ENCODE assay signal across 10 cellular contexts in the genomic region with DNA sequence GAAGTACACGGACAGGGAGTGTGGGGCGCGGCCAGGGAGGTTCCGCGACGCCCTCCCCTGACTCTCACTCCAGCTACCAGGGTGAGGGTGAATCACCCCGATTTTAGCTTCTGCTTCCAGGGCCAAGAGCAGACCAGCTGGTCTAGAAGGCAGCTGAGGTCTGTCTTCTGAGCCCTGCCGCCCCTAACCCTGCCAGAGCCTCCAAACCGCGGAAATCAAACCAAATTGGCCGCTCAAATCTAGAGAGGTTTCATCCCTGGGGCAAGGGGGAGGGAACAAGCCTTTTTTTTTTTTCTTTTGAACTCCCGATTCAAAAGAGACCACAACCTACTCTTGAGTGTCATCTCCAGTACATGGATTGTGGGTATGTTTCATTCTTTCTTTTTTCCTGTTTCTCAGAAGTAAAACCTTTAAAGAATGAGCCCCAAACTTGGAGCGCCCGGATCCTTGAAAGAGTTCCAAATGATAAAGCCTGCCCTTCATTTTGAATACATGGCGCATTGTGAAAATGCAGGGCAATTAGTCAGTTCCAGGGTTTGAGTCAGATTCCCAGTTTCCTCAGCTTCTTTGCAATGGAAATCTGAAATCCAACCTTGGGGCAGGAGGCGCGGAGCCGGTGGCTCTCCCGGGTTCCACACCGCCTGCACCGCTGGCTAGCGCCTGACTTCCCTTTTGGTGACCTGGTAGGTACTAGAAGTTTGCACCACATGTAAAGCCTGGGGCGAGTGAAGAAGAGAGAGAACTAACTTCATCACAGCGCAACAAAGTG. TPM values are rescaled to one million over a fixed set of nuclear protein-coding genes. Genes with fewer than 3 reads are reported as not detected.
DNase-seq lines count a peak whose midpoint lies in the region; ATAC-seq, FAIRE-seq and TF ChIP-seq lines count a peak whose summit lies in the region.
"Had no signal": no experiment of that assay in that cellular context is flagged by ENCODE, and none has a peak within 500 bp of the region (broad histone marks: within the 10 kb centered on the region; RNA-seq: fewer than 3 reads in every experiment).

No MANE protein-coding gene starts in this region.

- peaks cover 4% of the 10 kb centered on the region; the same call in 1 of the 2 replicates for H3K23me2 ChIP-seq in H1 (ENCODE audit: low read depth, low read length)

- no peak overlapping the region for H2AFZ ChIP-seq in H1 (ENCODE audit: low read length)
- H2AFZ ChIP-seq in PC-3 (ENCODE audit: low read length) = no peak overlapping the region

- intact Hi-C loops in lower lobe of right lung (cut with DNase I) = no loop called here
- intact Hi-C loops in PC-3 (cut with micrococcal nuclease) = no loop called here

- no peak for FAIRE-seq in H1 (lab: Jason Lieb, UNC)
- FAIRE-seq: urothelium cell line had no signal

- H3K4ac ChIP-seq in H1 (replicated peaks; ENCODE audit: insufficient read length, low read depth, low read length) = no peak overlapping the region

- peaks cover 12% of the 10 kb centered on the region for H3K4me1 Mint-ChIP-seq in activated naive CD8-positive, alpha-beta T cell (ENCODE audit: low read depth)
- H3K4me1 Mint-ChIP-seq in activated naive CD8-positive, alpha-beta T cell treated with anti-CD3 and anti-CD28 coated beads for 36 hours = peaks cover 3% of the 10 kb centered on the region

- H3K27ac ChIP-seq in H1 (ENCODE audit: low read depth, low read length) = no peak overlapping the region
- peak overlapping the region; percentile 53 for H3K27ac ChIP-seq in lower lobe of right lung
- H3K27ac ChIP-seq in upper lobe of left lung = peak overlapping the region; percentile 57 to 98 (median 73)
- no peak overlapping the region for H3K27ac ChIP-seq in PC-3 (ENCODE audit: low read length)

- H3K79me1 ChIP-seq in H1 (ENCODE audit: low read depth, low read length) = 0 out of 2 replicates have a peak, but pooled peaks cover 2% of the 10 kb centered on the region

- no peak for DNase-seq in activated naive CD8-positive, alpha-beta T cell treated with anti-CD3 and anti-CD28 coated beads for 36 hours
- DNase-seq in H1 (ENCODE audit: low read depth in 1 of 2, low spot score in 2 of 2) = peak in 1 of 2 experiments; percentile 58
- no peak for DNase-seq in lower lobe of right lung
- DNase-seq in upper lobe of left lung = peak in 1 of 2 donors; percentile 67
- no peak for DNase-seq in PC-3
- no peak for DNase-seq in NCI-H748 treated with DMSO at 0.1 percent for 48 hours (lab: John Stamatoyannopoulos, UW)
- DNase-seq in stimulated activated naive CD4-positive, alpha-beta T cell (lab: John Stamatoyannopoulos, UW) = no peak

- H3K27me3 Mint-ChIP-seq in activated naive CD8-positive, alpha-beta T cell = peaks cover 38% of the 10 kb centered on the region
- peaks cover 93% of the 10 kb centered on the region for H3K27me3 Mint-ChIP-seq in activated naive CD8-positive, alpha-beta T cell treated with anti-CD3 and anti-CD28 coated beads for 36 hours

- no peak overlapping the region; the same call in 1 of the 2 replicates for H4K8ac ChIP-seq in H1 (ENCODE audit: extremely low read depth, insufficient read depth, low read length)

- H3K9ac ChIP-seq in H1 (replicated peaks in 1 of 4; ENCODE audit: extremely low read depth in 1 of 4, low read depth in 3 of 4, low read length in 3 of 4) (no peak overlapping the region), PC-3 (ENCODE audit: low read length) (no peak overlapping the region)

- TF ChIP-seq RAD21 in H1 (IDR thresholded peaks at IDR 0.05 in 1 of 2, conservative IDR thresholded peaks at IDR 0.05 in 1 of 2; ENCODE audit: low read depth in 2 of 2, low read length in 2 of 2) = no peak

- H3K18ac ChIP-seq in H1 (ENCODE audit: extremely low read depth, low read length) = no peak overlapping the region

- CTCF ChIA-PET in H1 (lab: Charles Lee; ENCODE audit: partially characterized antibody) (interaction anchor here (0.6 to 1.7 kb wide), 6 partner anchors 9 to 119 kb away, joined by 3 to 7 read pairs (median 3); no protein-coding TSS in a partner anchor), PC-3 (lab: Charles Lee) (no interaction called here)

- H4K20me1 ChIP-seq in H1 (replicated peaks in 1 of 2; ENCODE audit: control insufficient read depth in 1 of 2, insufficient read depth in 2 of 2, low read length in 2 of 2) = peaks cover 14 to 26% of the 10 kb centered on the region in 2 experiments
- H4K20me1 ChIP-seq in PC-3 (ENCODE audit: low read length) = no peaks in the 10 kb centered on the region

- H3K9me3 ChIP-seq in H1 (ENCODE audit: insufficient read depth in 2 of 2, low read depth in 1 of 2, low read length in 1 of 2) = no peaks in the 10 kb centered on the region
- no peaks in the 10 kb centered on the region for H3K9me3 ChIP-seq in lower lobe of right lung
- no peaks in the 10 kb centered on the region for H3K9me3 ChIP-seq in upper lobe of left lung
- H3K9me3 ChIP-seq in PC-3 (ENCODE audit: low read length) = no peaks in the 10 kb centered on the region

- POLR2A ChIA-PET in H1 (lab: Charles Lee; ENCODE audit: partially characterized antibody) (interaction anchor here (2.1 to 3.6 kb wide), 2 partner anchors 11 to 14 kb away, joined by 8 to 14 read pairs; no protein-coding TSS in a partner anchor), PC-3 (lab: Charles Lee; ENCODE audit: unreplicated experiment) (no interaction called here)

- H3K9me3 Mint-ChIP-seq in activated naive CD8-positive, alpha-beta T cell (ENCODE audit: low read depth) = no peaks in the 10 kb centered on the region
- H3K9me3 Mint-ChIP-seq in activated naive CD8-positive, alpha-beta T cell treated with anti-CD3 and anti-CD28 coated beads for 36 hours = no peaks in the 10 kb centered on the region
- H3K9me3 Mint-ChIP-seq: central memory CD8-positive, alpha-beta T cell had no signal

- no TSS peak for BruUV-seq in PC-3 (replicated peaks; lab: Mats Ljungman, UMichigan)

- H3K4me3 ChIP-seq in H1 (ENCODE audit: extremely low read depth in 1 of 4, insufficient read depth in 2 of 4, low read depth in 3 of 4, low read length in 4 of 4) = peak overlapping the region in 1 of 4 experiments; percentile 9; a peak in 2 of 8 replicates
- peak overlapping the region; percentile 40 for H3K4me3 ChIP-seq in lower lobe of right lung
- H3K4me3 ChIP-seq in upper lobe of left lung = peak overlapping the region in 3 of 4 donors; percentile 6 to 35 (median 29)
- H3K4me3 ChIP-seq in PC-3 (ENCODE audit: low read length) = no peak overlapping the region

- peaks cover 4% of the 10 kb centered on the region for H3F3A ChIP-seq in PC-3 (ENCODE audit: low read length, unreplicated experiment)

- H4K91ac ChIP-seq in H1 (replicated peaks; ENCODE audit: insufficient read length, low read length) = no peak overlapping the region

- H3K4me1 ChIP-seq in H1 (replicated peaks in 1 of 4; ENCODE audit: control insufficient read depth in 3 of 4, insufficient read depth in 4 of 4, low read length in 3 of 4) (peaks cover 18 to 50% (median 25%) of the 10 kb centered on the region in 4 experiments), lower lobe of right lung (peaks cover 52% of the 10 kb centered on the region), upper lobe of left lung (peaks cover 50 to 69% (median 57%) of the 10 kb centered on the region in 4 donors), PC-3 (ENCODE audit: insufficient read depth, low read length) (peaks cover 38% of the 10 kb centered on the region)

- H2BK120ac ChIP-seq in H1 (replicated peaks; ENCODE audit: low read depth, low read length) = peak overlapping the region; percentile 29

- peak overlapping the region; percentile 62; the same call in 1 of the 2 replicates for H2BK12ac ChIP-seq in H1 (ENCODE audit: low read depth, low read length)

- no peak overlapping the region for H2BK20ac ChIP-seq in H1 (ENCODE audit: low read length)

- no peak for TF ChIP-seq CTCF in H1 (IDR thresholded peaks at IDR 0.05; ENCODE audit: control extremely low read depth in 1 of 3, insufficient read depth in 1 of 3, low read depth in 1 of 3, low read length in 3 of 3)
- TF ChIP-seq CTCF in lower lobe of right lung (IDR thresholded peaks at IDR 0.05) = no peak
- TF ChIP-seq CTCF in upper lobe of left lung (IDR thresholded peaks at IDR 0.05) = no peak
- TF ChIP-seq CTCF in PC-3 (conservative IDR thresholded peaks at IDR 0.05; ENCODE audit: low read depth, low read length) = no peak

- H3K36me3 ChIP-seq in H1 (ENCODE audit: control insufficient read depth in 2 of 4, insufficient read depth in 4 of 4, low read length in 3 of 4) (no peaks in the 10 kb centered on the region), lower lobe of right lung (no peaks in the 10 kb centered on the region), upper lobe of left lung (no peaks in the 10 kb centered on the region), PC-3 (ENCODE audit: low read depth, low read length) (no peaks in the 10 kb centered on the region)

- ATAC-seq in lower lobe of right lung = peak in 1 of 2 donors; percentile 5
- ATAC-seq in upper lobe of left lung (ENCODE audit: low FRiP score in 2 of 2) = peak; percentile 45 to 72
- ATAC-seq in PC-3 = no peak

- no peak overlapping the region for H3K27ac Mint-ChIP-seq in activated naive CD8-positive, alpha-beta T cell
- no peak overlapping the region for H3K27ac Mint-ChIP-seq in activated naive CD8-positive, alpha-beta T cell treated with anti-CD3 and anti-CD28 coated beads for 36 hours

- H3K4me2 ChIP-seq in H1 (ENCODE audit: insufficient read depth in 1 of 2, low read depth in 2 of 2, low read length in 2 of 2) (peak overlapping the region; percentile 64), PC-3 (ENCODE audit: low read length) (no peak overlapping the region)

- H3K27me3 ChIP-seq in H1 (replicated peaks in 1 of 4; ENCODE audit: control insufficient read depth in 3 of 4, extremely low read depth in 1 of 4, insufficient read depth in 3 of 4, low read length in 3 of 4) (peaks cover 70 to 100% (median 91%) of the 10 kb centered on the region in 4 experiments), lower lobe of right lung (ENCODE audit: low read depth) (peaks cover 64% of the 10 kb centered on the region), upper lobe of left lung (peaks cover 0 to 35% (median 19%) of the 10 kb centered on the region in 4 donors), PC-3 (ENCODE audit: low read length) (no peaks in the 10 kb centered on the region)

- H2BK15ac ChIP-seq in H1 (ENCODE audit: low read length) = no peak overlapping the region; the same call in 1 of the 2 replicates

- no peaks in the 10 kb centered on the region for H3K79me2 ChIP-seq in H1 (ENCODE audit: control insufficient read depth in 1 of 2, insufficient read depth in 2 of 2, low read length in 2 of 2)
- peaks cover 11% of the 10 kb centered on the region for H3K79me2 ChIP-seq in PC-3 (ENCODE audit: low read length)

- H4K5ac ChIP-seq in H1 (ENCODE audit: insufficient read length, low read depth, low read length) = no peak overlapping the region

- H3K56ac ChIP-seq in H1 (replicated peaks; ENCODE audit: insufficient read length, low read depth, low read length) = no peak overlapping the region

- WGBS in H1 (ENCODE audit: extremely low coverage in 1 of 2, insufficient coverage in 1 of 2, insufficient read length in 1 of 2, insufficient replicate concordance in 2 of 2, low coverage in 1 of 2, low lambda C conversion rate in 2 of 2, missing lambda C conversion rate in 1 of 2), 2 experiments = 1% methylated on average over 24 of the region's 24 CpGs; no CpG with 5 or more reads in 1 of the 2 experiments
- 28 to 36% methylated on average over 20 to 24 of the region's 24 CpGs for WGBS in upper lobe of left lung, 2 donors

- no peak overlapping the region for H2AK5ac ChIP-seq in H1 (ENCODE audit: low read depth, low read length)

- H3K4me3 Mint-ChIP-seq in activated naive CD8-positive, alpha-beta T cell = peak overlapping the region; percentile 30
- no peak overlapping the region for H3K4me3 Mint-ChIP-seq in activated naive CD8-positive, alpha-beta T cell treated with anti-CD3 and anti-CD28 coated beads for 36 hours
- H3K4me3 Mint-ChIP-seq: central memory CD8-positive, alpha-beta T cell had no signal

- TF ChIP-seq EP300 in H1 (IDR thresholded peaks at IDR 0.05; ENCODE audit: borderline replicate concordance in 1 of 2, low read depth in 2 of 2, low read length in 2 of 2) (no peak), upper lobe of left lung (IDR thresholded peaks at IDR 0.05) (no peak)

- peak overlapping the region; percentile 5; the same call in 1 of the 2 replicates for H2BK5ac ChIP-seq in H1 (ENCODE audit: low read depth, low read length)

- TF ChIP-seq POLR2A in H1 (IDR thresholded peaks at IDR 0.05; ENCODE audit: control extremely low read depth in 1 of 2, low read depth in 2 of 2, low read length in 2 of 2) = no peak
- peak in 1 of 4 donors; percentile 55 for TF ChIP-seq POLR2A in upper lobe of left lung (IDR thresholded peaks at IDR 0.05)

- H3K23ac ChIP-seq in H1 (ENCODE audit: insufficient read length) = no peak overlapping the region

- no peaks in the 10 kb centered on the region for H3K9me2 ChIP-seq in PC-3 (replicated peaks; ENCODE audit: low read length)

- H3K36me3 Mint-ChIP-seq in activated naive CD8-positive, alpha-beta T cell = no peaks in the 10 kb centered on the region
- H3K36me3 Mint-ChIP-seq in activated naive CD8-positive, alpha-beta T cell treated with anti-CD3 and anti-CD28 coated beads for 36 hours = no peaks in the 10 kb centered on the region

- no peak overlapping the region for H3K14ac ChIP-seq in H1 (ENCODE audit: insufficient read length)

RNA-seq across cellular contexts. Expression of gene ZFHX3, which starts 16.5 kb away (rescaled TPM):
- under 1 TPM; 0.40 to 0.54 TPM for total RNA-seq in activated naive CD8-positive, alpha-beta T cell treated with anti-CD3 and anti-CD28 coated beads for 36 hours
- total RNA-seq in H1 (2021; fragmentation: NEBNext Ultra II Directional; extraction: Animal tissue kit (Norgen Biotek cat#: 25700)) = 0.90 and 0.99 TPM in 2 replicates
- 0.08 and 0.11 TPM in 2 replicates for polyA plus RNA-seq in H1 (2011; rRNA removed)
- 0.09 TPM for polyA plus RNA-seq in H1 (2011; cell fraction: cytosol; rRNA removed)
- polyA plus RNA-seq in H1 (2011; cell fraction: nucleus; rRNA removed) = 0.27 TPM
- 0.71 to 1.2 TPM (median 1.0 TPM) in 4 replicates for polyA plus RNA-seq in H1 (2012, experiment 1 of 2)
- 0.04 TPM for polyA plus RNA-seq in H1 (2012, experiment 2 of 2)
- polyA plus RNA-seq in H1 (2013, experiment 1 of 2) = 0.30 TPM
- polyA plus RNA-seq in H1 (2013, experiment 2 of 2) = 0.26 TPM
- 0.41 and 0.57 TPM in 2 replicates for polyA minus RNA-seq in H1 (2011; rRNA and poly(A)+ RNA removed)
- polyA minus RNA-seq in H1 (2011; cell fraction: cytosol; rRNA and poly(A)+ RNA removed) = 0.44 TPM
- 0.90 TPM for polyA minus RNA-seq in H1 (2011; cell fraction: nucleus; rRNA and poly(A)+ RNA removed)
- total RNA-seq in lower lobe of right lung (29.3 TPM), upper lobe of left lung (10 to 100 TPM; 22.4 to 40.3 (median 27.0) TPM), PC-3 (2014; rRNA removed) (3.5 and 4.5 TPM in 2 replicates)

Comparison
In these comparisons a context has a peak if more than half of its experiments do, and no peak if none do; other contexts are left out.
1. H3K27ac ChIP-seq: peak in lower lobe of right lung (single experiment) and upper lobe of left lung (4 of 4); none in H1 (single experiment) and PC-3 (single experiment).